7 cellular contexts compared by ENCODE assay signal in the genomic region with DNA sequence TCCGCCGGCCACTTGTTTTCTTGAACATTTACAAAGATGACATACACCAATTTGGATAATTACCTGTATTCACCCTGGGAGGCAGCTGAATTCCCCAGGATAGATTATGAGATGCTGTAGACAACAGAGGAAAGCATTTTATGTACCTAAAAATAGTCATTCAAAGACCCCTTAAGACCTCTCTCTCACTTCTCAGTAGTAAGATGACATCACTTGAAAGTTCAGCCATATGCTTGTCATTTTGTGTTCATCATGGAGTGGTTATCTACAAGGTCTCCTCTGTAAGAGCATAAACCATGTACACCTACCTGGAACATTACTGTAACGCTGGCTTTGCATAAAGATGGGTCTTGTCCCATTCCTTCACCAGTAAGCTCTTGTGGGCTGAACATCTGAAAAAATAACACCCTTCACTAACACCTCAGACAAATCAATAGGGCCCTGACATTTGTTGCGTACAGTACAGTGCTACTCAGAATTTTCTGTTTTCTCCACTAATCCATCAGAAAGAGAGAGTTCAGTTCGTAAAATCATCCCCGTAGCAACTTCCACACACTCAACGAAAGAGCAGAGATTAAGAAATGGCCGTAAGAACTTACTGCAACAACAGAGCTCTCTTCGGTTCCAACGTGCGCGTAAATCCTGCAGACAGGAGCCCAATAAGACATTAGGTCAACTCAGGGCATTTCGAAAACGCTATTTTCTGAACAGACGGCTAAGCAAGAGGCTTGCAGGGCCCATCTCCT. TPM values are rescaled to one million over a fixed set of nuclear protein-coding genes. Genes with fewer than 3 reads are reported as not detected.
DNase-seq lines count a peak whose midpoint lies in the region; ATAC-seq and TF ChIP-seq lines count a peak whose summit lies in the region.

No MANE protein-coding gene starts in this region.

- DNase-seq in WTC11 (ENCODE audit: low spot score), result no peak
- DNase-seq in posterior vena cava (ENCODE audit: low spot score), result no peak
- no peak for DNase-seq in activated effector memory CD4-positive, alpha-beta T cell treated with Interleukin-2 at 50 U/mL for 16 hours

- H3K4me3 Mint-ChIP-seq in WTC11, result peak overlapping the region; percentile 99

- H3K9ac ChIP-seq in HUES6 (ENCODE audit: low read length) (peak overlapping the region; percentile 98), iPS-15b (ENCODE audit: low read depth, low read length) (peak overlapping the region; percentile 96), stomach smooth muscle (ENCODE audit: low read length in 2 of 2) (peak overlapping the region; percentile 79 to 92)

- H3K36me3 Mint-ChIP-seq in WTC11, result peaks cover 57% of the 10 kb centered on the region

- TF ChIP-seq CTCF in WTC11 (IDR thresholded peaks at IDR 0.05), result no peak

- H3K27me3 Mint-ChIP-seq in WTC11 (ENCODE audit: low read depth), result 0 out of 2 replicates have a peak, but pooled peaks cover 4% of the 10 kb centered on the region

- H3K27me3 ChIP-seq in HUES6 (ENCODE audit: control insufficient read depth, insufficient read depth, low read length), result no peaks in the 10 kb centered on the region
- no peaks in the 10 kb centered on the region for H3K27me3 ChIP-seq in iPS-15b (ENCODE audit: control insufficient read depth, insufficient read depth, low read length)
- no peaks in the 10 kb centered on the region for H3K27me3 ChIP-seq in stomach smooth muscle (ENCODE audit: control insufficient read depth in 1 of 2, insufficient read depth in 2 of 2, low read length in 2 of 2)

- H3K27ac Mint-ChIP-seq in WTC11, result peak overlapping the region; percentile 95

- POLR2A ChIA-PET in WTC11 (lab: Charles Lee), result interaction anchor here (0.7 to 3.9 kb wide), 15 partner anchors 10 to 190 kb away, joined by 3 to 69 read pairs (median 5); partner anchors contain the start of genes C11orf98, CSKMT, NXF1 and SLC3A2

- peak overlapping the region; percentile 81 for H3K4me3 ChIP-seq in HUES6 (ENCODE audit: low read depth, low read length)
- peak overlapping the region; percentile 99 for H3K4me3 ChIP-seq in iPS-15b (ENCODE audit: low read depth, low read length)
- peak overlapping the region; percentile 89 to 99 for H3K4me3 ChIP-seq in stomach smooth muscle (ENCODE audit: low read length in 2 of 2)

- peak overlapping the region; percentile 92 for H3K27ac ChIP-seq in HUES6 (ENCODE audit: low read depth, low read length)
- peak overlapping the region; percentile 85 for H3K27ac ChIP-seq in stomach smooth muscle (ENCODE audit: low read length)

- no peak for ATAC-seq in WTC11
- no peak for ATAC-seq in HG03442 (IDR thresholded peaks at IDR 0.05; ENCODE audit: unreplicated experiment)

- H3K9me3 Mint-ChIP-seq in WTC11, result no peaks in the 10 kb centered on the region

- H3K4me1 ChIP-seq in HUES6 (ENCODE audit: control insufficient read depth, insufficient read depth, low read length), result peaks cover 16% of the 10 kb centered on the region
- peaks cover 5% of the 10 kb centered on the region for H3K4me1 ChIP-seq in iPS-15b (ENCODE audit: control insufficient read depth, insufficient read depth, low read length)
- peaks cover 29% of the 10 kb centered on the region for H3K4me1 ChIP-seq in stomach smooth muscle (ENCODE audit: control insufficient read depth, insufficient read depth, low read length)

- H3K9me3 ChIP-seq in HUES6 (ENCODE audit: control insufficient read depth, insufficient read depth, low read depth, low read length), result no peaks in the 10 kb centered on the region
- no peaks in the 10 kb centered on the region for H3K9me3 ChIP-seq in iPS-15b (ENCODE audit: control insufficient read depth, insufficient read depth, low read length)
- H3K9me3 ChIP-seq in stomach smooth muscle (ENCODE audit: control insufficient read depth in 2 of 2, low read length in 2 of 2), result no peaks in the 10 kb centered on the region

- H3K36me3 ChIP-seq in HUES6 (ENCODE audit: control insufficient read depth, insufficient read depth, low read length) (peaks cover 41% of the 10 kb centered on the region), iPS-15b (ENCODE audit: control insufficient read depth, insufficient read depth, low read length) (peaks cover 34% of the 10 kb centered on the region), stomach smooth muscle (ENCODE audit: control insufficient read depth in 2 of 2, insufficient read depth in 2 of 2, low read length in 2 of 2) (peaks cover 31 to 33% of the 10 kb centered on the region in 2 donors)

- CTCF ChIA-PET in WTC11 (lab: Charles Lee), result no interaction called here

- peaks cover 55% of the 10 kb centered on the region for H3K4me1 Mint-ChIP-seq in WTC11

- intact Hi-C loops in posterior vena cava (cut with DNase I), result no loop called here

TF ChIP-seq in WTC11, 78 proteins besides CTCF, POLR2A, EP300 and RAD21 (continues in another document):
- TF ChIP-seq, protein P1, sequence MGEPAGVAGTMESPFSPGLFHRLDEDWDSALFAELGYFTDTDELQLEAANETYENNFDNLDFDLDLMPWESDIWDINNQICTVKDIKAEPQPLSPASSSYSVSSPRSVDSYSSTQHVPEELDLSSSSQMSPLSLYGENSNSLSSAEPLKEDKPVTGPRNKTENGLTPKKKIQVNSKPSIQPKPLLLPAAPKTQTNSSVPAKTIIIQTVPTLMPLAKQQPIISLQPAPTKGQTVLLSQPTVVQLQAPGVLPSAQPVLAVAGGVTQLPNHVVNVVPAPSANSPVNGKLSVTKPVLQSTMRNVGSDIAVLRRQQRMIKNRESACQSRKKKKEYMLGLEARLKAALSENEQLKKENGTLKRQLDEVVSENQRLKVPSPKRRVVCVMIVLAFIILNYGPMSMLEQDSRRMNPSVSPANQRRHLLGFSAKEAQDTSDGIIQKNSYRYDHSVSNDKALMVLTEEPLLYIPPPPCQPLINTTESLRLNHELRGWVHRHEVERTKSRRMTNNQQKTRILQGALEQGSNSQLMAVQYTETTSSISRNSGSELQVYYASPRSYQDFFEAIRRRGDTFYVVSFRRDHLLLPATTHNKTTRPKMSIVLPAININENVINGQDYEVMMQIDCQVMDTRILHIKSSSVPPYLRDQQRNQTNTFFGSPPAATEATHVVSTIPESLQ (CRISPR knock-in tag; IDR thresholded peaks at IDR 0.05), result no peak
- TF ChIP-seq, protein P2, sequence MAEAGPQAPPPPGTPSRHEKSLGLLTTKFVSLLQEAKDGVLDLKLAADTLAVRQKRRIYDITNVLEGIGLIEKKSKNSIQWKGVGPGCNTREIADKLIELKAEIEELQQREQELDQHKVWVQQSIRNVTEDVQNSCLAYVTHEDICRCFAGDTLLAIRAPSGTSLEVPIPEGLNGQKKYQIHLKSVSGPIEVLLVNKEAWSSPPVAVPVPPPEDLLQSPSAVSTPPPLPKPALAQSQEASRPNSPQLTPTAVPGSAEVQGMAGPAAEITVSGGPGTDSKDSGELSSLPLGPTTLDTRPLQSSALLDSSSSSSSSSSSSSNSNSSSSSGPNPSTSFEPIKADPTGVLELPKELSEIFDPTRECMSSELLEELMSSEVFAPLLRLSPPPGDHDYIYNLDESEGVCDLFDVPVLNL (CRISPR knock-in tag; IDR thresholded peaks at IDR 0.05; ENCODE audit: borderline replicate concordance, low read depth), result no peak
- TF ChIP-seq EMX1 (CRISPR knock-in tag; IDR thresholded peaks at IDR 0.05) (peak; percentile 93; the same call in 1 of the 2 replicates), ZNF281 (CRISPR knock-in tag; IDR thresholded peaks at IDR 0.05) (no peak), TP53 (CRISPR knock-in tag; IDR thresholded peaks at IDR 0.05) (no peak)
- TF ChIP-seq, protein P3, sequence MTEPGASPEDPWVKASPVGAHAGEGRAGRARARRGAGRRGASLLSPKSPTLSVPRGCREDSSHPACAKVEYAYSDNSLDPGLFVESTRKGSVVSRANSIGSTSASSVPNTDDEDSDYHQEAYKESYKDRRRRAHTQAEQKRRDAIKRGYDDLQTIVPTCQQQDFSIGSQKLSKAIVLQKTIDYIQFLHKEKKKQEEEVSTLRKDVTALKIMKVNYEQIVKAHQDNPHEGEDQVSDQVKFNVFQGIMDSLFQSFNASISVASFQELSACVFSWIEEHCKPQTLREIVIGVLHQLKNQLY (CRISPR knock-in tag; IDR thresholded peaks at IDR 0.05), result no peak
- TF ChIP-seq, protein P4, sequence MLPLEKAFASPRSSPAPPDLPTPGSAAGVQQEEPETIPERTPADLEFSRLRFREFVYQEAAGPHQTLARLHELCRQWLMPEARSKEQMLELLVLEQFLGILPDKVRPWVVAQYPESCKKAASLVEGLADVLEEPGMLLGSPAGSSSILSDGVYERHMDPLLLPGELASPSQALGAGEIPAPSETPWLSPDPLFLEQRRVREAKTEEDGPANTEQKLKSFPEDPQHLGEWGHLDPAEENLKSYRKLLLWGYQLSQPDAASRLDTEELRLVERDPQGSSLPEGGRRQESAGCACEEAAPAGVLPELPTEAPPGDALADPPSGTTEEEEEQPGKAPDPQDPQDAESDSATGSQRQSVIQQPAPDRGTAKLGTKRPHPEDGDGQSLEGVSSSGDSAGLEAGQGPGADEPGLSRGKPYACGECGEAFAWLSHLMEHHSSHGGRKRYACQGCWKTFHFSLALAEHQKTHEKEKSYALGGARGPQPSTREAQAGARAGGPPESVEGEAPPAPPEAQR (CRISPR knock-in tag; IDR thresholded peaks at IDR 0.05), result no peak

RNA-seq across cellular contexts. Expression of gene WDR74, which starts 15.6 kb away (rescaled TPM):
- total RNA-seq in WTC11 (2021), result 82.7 to 110 TPM (median 85.2 TPM) in 3 replicates
- 10 to 100 TPM; 38.5 to 45.6 TPM for total RNA-seq in posterior vena cava

RNA-seq across cellular contexts. Expression of gene TEX54, which starts 22.4 kb away (rescaled TPM):
- 0.44 TPM in 1 of 3 replicates, not detected in the others for total RNA-seq in WTC11 (2021)
- total RNA-seq in posterior vena cava, result not detected

RNA-seq across cellular contexts. Expression of gene STX5, which starts 23.1 kb away (rescaled TPM):
- 27.2 to 30.2 TPM (median 28.0 TPM) in 3 replicates for total RNA-seq in WTC11 (2021)
- 10 to 100 TPM; 32.8 to 34.0 TPM for total RNA-seq in posterior vena cava

RNA-seq across cellular contexts. Expression of gene SLC3A2, which starts 25.7 kb away (rescaled TPM):
- total RNA-seq in WTC11 (2021) (244 to 334 TPM (median 265 TPM) in 3 replicates), posterior vena cava (100 to 1,000 TPM in 1 of 2 donors, 10 to 100 TPM in 1; 89.4 to 114 TPM)

RNA-seq across cellular contexts. Expression of gene NXF1, which starts 49.8 kb away (rescaled TPM):
- total RNA-seq in WTC11 (2021) (43.2 to 44.7 TPM (median 44.3 TPM) in 3 replicates), posterior vena cava (10 to 100 TPM; 53.0 to 58.1 TPM)
